Comparison of ENCODE assay signal across 1 cellular context in genomic region chr15:70078578-70079417, GRCh38.
TF ChIP-seq lines count a peak whose summit lies in the region.

No MANE protein-coding gene starts in this region.

TF ChIP-seq in HepG2, 621 proteins besides CTCF, POLR2A, EP300 and RAD21 (continued from another document and continues in another):
- TF ChIP-seq ZHX1 (CRISPR knock-in tag; IDR thresholded peaks at IDR 0.05; ENCODE audit: low read depth), result 0 out of 2 replicates have a peak, but pooled peaks have one; percentile 45
- TF ChIP-seq ZNF224 (CRISPR knock-in tag; IDR thresholded peaks at IDR 0.05), result 0 out of 2 replicates have a peak, but pooled peaks have one; percentile 30
- TF ChIP-seq TCF12 (IDR thresholded peaks at IDR 0.05), result no peak
- peak; percentile 64; the same call in 1 of the 2 replicates for TF ChIP-seq TCF12 (CRISPR knock-in tag; IDR thresholded peaks at IDR 0.05)
- TF ChIP-seq KAT8 (CRISPR knock-in tag; IDR thresholded peaks at IDR 0.05), result peak; percentile 72; the same call in 1 of the 2 replicates
- TF ChIP-seq ZNF562 (CRISPR knock-in tag; IDR thresholded peaks at IDR 0.05; ENCODE audit: borderline replicate concordance), result no peak
- no peak for TF ChIP-seq SRSF1 (optimal IDR thresholded peaks at IDR 0.05; ENCODE audit: low read depth, low read length)
- TF ChIP-seq FOXK1 (CRISPR knock-in tag; IDR thresholded peaks at IDR 0.05; ENCODE audit: borderline replicate concordance, low read depth), result peak; percentile 95; the same call in 1 of the 2 replicates
- TF ChIP-seq MXD1 (CRISPR knock-in tag; IDR thresholded peaks at IDR 0.05), result 0 out of 2 replicates have a peak, but pooled peaks have one; percentile 24
- TF ChIP-seq, protein P1, sequence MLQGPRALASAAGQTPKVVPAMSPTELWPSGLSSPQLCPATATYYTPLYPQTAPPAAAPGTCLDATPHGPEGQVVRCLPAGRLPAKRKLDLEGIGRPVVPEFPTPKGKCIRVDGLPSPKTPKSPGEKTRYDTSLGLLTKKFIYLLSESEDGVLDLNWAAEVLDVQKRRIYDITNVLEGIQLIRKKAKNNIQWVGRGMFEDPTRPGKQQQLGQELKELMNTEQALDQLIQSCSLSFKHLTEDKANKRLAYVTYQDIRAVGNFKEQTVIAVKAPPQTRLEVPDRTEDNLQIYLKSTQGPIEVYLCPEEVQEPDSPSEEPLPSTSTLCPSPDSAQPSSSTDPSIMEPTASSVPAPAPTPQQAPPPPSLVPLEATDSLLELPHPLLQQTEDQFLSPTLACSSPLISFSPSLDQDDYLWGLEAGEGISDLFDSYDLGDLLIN (CRISPR knock-in tag; IDR thresholded peaks at IDR 0.05; ENCODE audit: borderline replicate concordance), result no peak
- no peak for TF ChIP-seq ZNF382 (CRISPR knock-in tag; IDR thresholded peaks at IDR 0.05; ENCODE audit: borderline replicate concordance)
- no peak for TF ChIP-seq ZBTB7A (CRISPR knock-in tag; IDR thresholded peaks at IDR 0.05)
- no peak for TF ChIP-seq GRHL1 (CRISPR knock-in tag; conservative IDR thresholded peaks at IDR 0.05)
- no peak for TF ChIP-seq ZNF75D (CRISPR knock-in tag; IDR thresholded peaks at IDR 0.05; ENCODE audit: borderline replicate concordance)
- 0 out of 2 replicates have a peak, but pooled peaks have one; percentile 71 for TF ChIP-seq HINFP (CRISPR knock-in tag; IDR thresholded peaks at IDR 0.05; ENCODE audit: low read depth)
- no peak for TF ChIP-seq FOXP1 (IDR thresholded peaks at IDR 0.05)
- TF ChIP-seq FOXP1 (CRISPR knock-in tag; IDR thresholded peaks at IDR 0.05), result peak; percentile 91
- TF ChIP-seq KAT7 (CRISPR knock-in tag; IDR thresholded peaks at IDR 0.05; ENCODE audit: borderline replicate concordance), result no peak
- no peak for TF ChIP-seq SOX6 (IDR thresholded peaks at IDR 0.05)
- TF ChIP-seq SOX6 (CRISPR knock-in tag; IDR thresholded peaks at IDR 0.05), result peak; percentile 96
- peak; percentile 67; the same call in 1 of the 2 replicates for TF ChIP-seq ZNF709 (CRISPR knock-in tag; IDR thresholded peaks at IDR 0.05)
- TF ChIP-seq RXRA (CRISPR knock-in tag; IDR thresholded peaks at IDR 0.05), result peak; percentile 97
- peak; percentile 77; the same call in 1 of the 2 replicates for TF ChIP-seq RFXAP (CRISPR knock-in tag; IDR thresholded peaks at IDR 0.05; ENCODE audit: borderline replicate concordance)
- no peak for TF ChIP-seq ZNF160 (CRISPR knock-in tag; IDR thresholded peaks at IDR 0.05)
- peak; percentile 75; the same call in 1 of the 2 replicates for TF ChIP-seq ZNF607 (CRISPR knock-in tag; IDR thresholded peaks at IDR 0.05; ENCODE audit: borderline replicate concordance)
- peak; percentile 38; the same call in 1 of the 2 replicates for TF ChIP-seq GFI1 (CRISPR knock-in tag; IDR thresholded peaks at IDR 0.05; ENCODE audit: borderline replicate concordance)
- TF ChIP-seq ZFP62 (CRISPR knock-in tag; IDR thresholded peaks at IDR 0.05), result no peak
- peak; percentile 80; the same call in 1 of the 2 replicates for TF ChIP-seq ZNF276 (CRISPR knock-in tag; IDR thresholded peaks at IDR 0.05; ENCODE audit: low read depth)
- 0 out of 2 replicates have a peak, but pooled peaks have one; percentile 53 for TF ChIP-seq GZF1 (CRISPR knock-in tag; IDR thresholded peaks at IDR 0.05)
- TF ChIP-seq ZNF788 (CRISPR knock-in tag; IDR thresholded peaks at IDR 0.05; ENCODE audit: borderline replicate concordance), result peak; percentile 95; the same call in 1 of the 2 replicates
- TF ChIP-seq ZNF318 (CRISPR knock-in tag; IDR thresholded peaks at IDR 0.05), result peak; percentile 97
- TF ChIP-seq ZMYM4 (CRISPR knock-in tag; IDR thresholded peaks at IDR 0.05), result peak; percentile 79
- TF ChIP-seq ZNF614 (CRISPR knock-in tag; IDR thresholded peaks at IDR 0.05; ENCODE audit: borderline replicate concordance), result 0 out of 2 replicates have a peak, but pooled peaks have one; percentile 28
- TF ChIP-seq, protein P2, sequence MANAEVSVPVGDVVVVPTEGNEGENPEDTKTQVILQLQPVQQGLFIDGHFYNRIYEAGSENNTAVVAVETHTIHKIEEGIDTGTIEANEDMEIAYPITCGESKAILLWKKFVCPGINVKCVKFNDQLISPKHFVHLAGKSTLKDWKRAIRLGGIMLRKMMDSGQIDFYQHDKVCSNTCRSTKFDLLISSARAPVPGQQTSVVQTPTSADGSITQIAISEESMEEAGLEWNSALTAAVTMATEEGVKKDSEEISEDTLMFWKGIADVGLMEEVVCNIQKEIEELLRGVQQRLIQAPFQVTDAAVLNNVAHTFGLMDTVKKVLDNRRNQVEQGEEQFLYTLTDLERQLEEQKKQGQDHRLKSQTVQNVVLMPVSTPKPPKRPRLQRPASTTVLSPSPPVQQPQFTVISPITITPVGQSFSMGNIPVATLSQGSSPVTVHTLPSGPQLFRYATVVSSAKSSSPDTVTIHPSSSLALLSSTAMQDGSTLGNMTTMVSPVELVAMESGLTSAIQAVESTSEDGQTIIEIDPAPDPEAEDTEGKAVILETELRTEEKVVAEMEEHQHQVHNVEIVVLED (CRISPR knock-in tag; IDR thresholded peaks at IDR 0.05; ENCODE audit: borderline replicate concordance), result peak; percentile 59
- TF ChIP-seq ESRRA (CRISPR knock-in tag; IDR thresholded peaks at IDR 0.05; ENCODE audit: low read depth), result peak; percentile 94
- TF ChIP-seq, protein P3, sequence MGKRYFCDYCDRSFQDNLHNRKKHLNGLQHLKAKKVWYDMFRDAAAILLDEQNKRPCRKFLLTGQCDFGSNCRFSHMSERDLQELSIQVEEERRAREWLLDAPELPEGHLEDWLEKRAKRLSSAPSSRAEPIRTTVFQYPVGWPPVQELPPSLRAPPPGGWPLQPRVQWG (CRISPR knock-in tag; IDR thresholded peaks at IDR 0.05; ENCODE audit: borderline replicate concordance, low read depth), result no peak
